In genomic region chr10:17058093-17058492, GRCh38 we compare ENCODE assay signal across 1 cellular context.
TF ChIP-seq lines count a peak whose summit lies in the region.

No MANE protein-coding gene starts in this region.

TF ChIP-seq in IMR-90, 13 proteins besides CTCF, POLR2A, EP300 and RAD21 (continued from another document):
- TF ChIP-seq NFE2L2 (IDR thresholded peaks at IDR 0.05; ENCODE audit: low read depth, low read length), result no peak
- TF ChIP-seq MAFK (IDR thresholded peaks at IDR 0.05; ENCODE audit: low read depth, low read length), result no peak
- no peak for TF ChIP-seq USF2 (IDR thresholded peaks at IDR 0.05; ENCODE audit: low read depth, low read length)
- TF ChIP-seq MXI1 (IDR thresholded peaks at IDR 0.05; ENCODE audit: borderline replicate concordance, low read depth, low read length), result no peak
- no peak for TF ChIP-seq CHD1 (IDR thresholded peaks at IDR 0.05; ENCODE audit: low read depth, low read length)
- no peak for TF ChIP-seq MAZ (IDR thresholded peaks at IDR 0.05; ENCODE audit: borderline replicate concordance, low read depth, low read length)
- TF ChIP-seq FOS (IDR thresholded peaks at IDR 0.05; ENCODE audit: low read depth, low read length), result no peak
- no peak for TF ChIP-seq BHLHE40 (IDR thresholded peaks at IDR 0.05; ENCODE audit: low read depth, low read length)
- no peak for TF ChIP-seq CEBPB (IDR thresholded peaks at IDR 0.05; ENCODE audit: low read depth, low read length)
- no peak for TF ChIP-seq RFX5 (IDR thresholded peaks at IDR 0.05; ENCODE audit: low read depth, low read length)
